8 cellular contexts compared by ENCODE assay signal in genomic region chr9:72203205-72203803, GRCh38. TPM values are rescaled to one million over a fixed set of nuclear protein-coding genes. Genes with fewer than 3 reads are reported as not detected.
A peak's percentile ranks its signal among the peaks of the same experiment; 100 is the strongest.
DNase-seq lines count a peak whose midpoint lies in the region; FAIRE-seq and TF ChIP-seq lines count a peak whose summit lies in the region.

No MANE protein-coding gene starts in this region.

- DNase-seq in GM06990 (ENCODE audit: extremely low read depth, insufficient read length) (no peak), HEK293T (ENCODE audit: extremely low spot score) (peak; percentile 62), MV-4-11 (lab: John Stamatoyannopoulos, UW) (peak; percentile 36), astrocyte of the hippocampus (ENCODE audit: low read depth, low spot score) (peak; percentile 36), lung microvascular endothelial cell (ENCODE audit: low read depth in 2 of 2) (peak; percentile 43 to 48), tibial artery (no peak)
- no peak for DNase-seq in stimulated activated CD4-positive, alpha-beta T cell treated with anti-CD3 and anti-CD28 coated beads, Interleukin-4, amount 100 ng/mL, for 1 hour

- no peak overlapping the region for H3K27ac ChIP-seq in tibial artery

- FAIRE-seq in A204.1 (lab: Jason Lieb, UNC), result peak; percentile 90

- no peaks in the 10 kb centered on the region; the same call in 1 of the 2 replicates for H3K27me3 ChIP-seq in GM06990 (replicated peaks; ENCODE audit: control insufficient read depth, insufficient read depth, low read length)
- no peaks in the 10 kb centered on the region for H3K27me3 ChIP-seq in tibial artery

- intact Hi-C loops in tibial artery (cut with DNase I; ENCODE audit: low total_unique reads), result no loop called here

- POLR2A ChIA-PET in HEK293T (lab: Yijun Ruan, JAX), result no interaction called here

- CTCF ChIA-PET in HEK293T (lab: Yijun Ruan, JAX), result no interaction called here

- no peaks in the 10 kb centered on the region for H3K4me1 ChIP-seq in tibial artery

- no peaks in the 10 kb centered on the region for H3K9me3 ChIP-seq in tibial artery

- H3K4me3 ChIP-seq in GM06990 (replicated peaks; ENCODE audit: low read depth, low read length) (no peak overlapping the region), tibial artery (no peak overlapping the region)

- peak; percentile 76 for TF ChIP-seq CTCF in GM06990 (IDR thresholded peaks at IDR 0.05; ENCODE audit: insufficient read depth, low read length, poor library complexity, severe bottlenecking)
- no peak for TF ChIP-seq CTCF in tibial artery (IDR thresholded peaks at IDR 0.05)

- no peaks in the 10 kb centered on the region for H3K36me3 ChIP-seq in GM06990 (ENCODE audit: control insufficient read depth, insufficient read depth, low read length)
- H3K36me3 ChIP-seq in tibial artery, result no peaks in the 10 kb centered on the region

TF ChIP-seq in HEK293T, 16 proteins besides CTCF, POLR2A, EP300 and RAD21:
- TF ChIP-seq LEF1 (IDR thresholded peaks at IDR 0.05; ENCODE audit: borderline replicate concordance), result no peak
- TF ChIP-seq L3MBTL2 (conservative IDR thresholded peaks at IDR 0.05), result 0 out of 2 replicates have a peak, but pooled peaks have one; percentile 29
- no peak for TF ChIP-seq PKNOX1 (IDR thresholded peaks at IDR 0.05)

RNA-seq across cellular contexts. Expression of gene GDA, which starts 54.1 kb away (rescaled TPM):
- total RNA-seq in lung microvascular endothelial cell, result not detected in 2 replicates

Comparison
In these comparisons a context has a peak if more than half of its experiments do, and no peak if none do; other contexts are left out.
1. DNase-seq: peak in HEK293T (single experiment), MV-4-11 (single experiment), astrocyte of the hippocampus (single experiment) and lung microvascular endothelial cell (2 of 2); none in GM06990 (single experiment), stimulated activated CD4-positive, alpha-beta T cell treated with anti-CD3 and anti-CD28 coated beads, Interleukin-4, amount 100 ng/mL, for 1 hour (single experiment) and tibial artery (0 of 2).